In genomic region chr1:178011101-178011828, GRCh38 we compare ENCODE assay signal across 1 cellular context.
TF ChIP-seq lines count a peak whose summit lies in the region.

No MANE protein-coding gene starts in this region.

TF ChIP-seq in HCT116, 20 proteins besides CTCF, POLR2A, EP300 and RAD21:
- peak; percentile 88 for TF ChIP-seq JUND (IDR thresholded peaks at IDR 0.05)
- TF ChIP-seq SIN3A (IDR thresholded peaks at IDR 0.05; ENCODE audit: low read depth), result no peak
- TF ChIP-seq FOSL1 (IDR thresholded peaks at IDR 0.05; ENCODE audit: low read depth), result peak; percentile 97
- no peak for TF ChIP-seq EZH2phosphoT487 (IDR thresholded peaks at IDR 0.05; ENCODE audit: borderline replicate concordance)
- no peak for TF ChIP-seq EZH2 (IDR thresholded peaks at IDR 0.05)
- TF ChIP-seq ZFX (IDR thresholded peaks at IDR 0.05), result no peak
- TF ChIP-seq MAX (IDR thresholded peaks at IDR 0.05), result no peak
- TF ChIP-seq SP1 (IDR thresholded peaks at IDR 0.05; ENCODE audit: low read depth), result peak; percentile 47; the same call in 1 of the 2 replicates
- no peak for TF ChIP-seq ZNF274 (IDR thresholded peaks at IDR 0.05; ENCODE audit: low read depth, low read length)
- TF ChIP-seq CEBPB (IDR thresholded peaks at IDR 0.05; ENCODE audit: low read depth), result no peak
- peak; percentile 47; the same call in 1 of the 2 replicates for TF ChIP-seq SRF (IDR thresholded peaks at IDR 0.05; ENCODE audit: low read depth)
- no peak for TF ChIP-seq TCF7L2 (IDR thresholded peaks at IDR 0.05; ENCODE audit: borderline replicate concordance, extremely low read depth, insufficient read depth, insufficient read length)
- no peak for TF ChIP-seq YY1 (IDR thresholded peaks at IDR 0.05; ENCODE audit: extremely low read depth, insufficient replicate concordance, low read depth, low read length)
- no peak for TF ChIP-seq ZBTB33 (IDR thresholded peaks at IDR 0.05; ENCODE audit: extremely low read depth, insufficient replicate concordance, low read length)
- no peak for TF ChIP-seq ELF1 (IDR thresholded peaks at IDR 0.05; ENCODE audit: borderline replicate concordance, low read depth)
- TF ChIP-seq POLR2AphosphoS5 (IDR thresholded peaks at IDR 0.05; ENCODE audit: low read depth, low read length), result no peak
- TF ChIP-seq EGR1 (IDR thresholded peaks at IDR 0.05; ENCODE audit: low read depth), result no peak
- no peak for TF ChIP-seq REST (IDR thresholded peaks at IDR 0.05; ENCODE audit: low read depth)
- no peak for TF ChIP-seq CBX3 (IDR thresholded peaks at IDR 0.05; ENCODE audit: low read depth)
- no peak for TF ChIP-seq ATF3 (IDR thresholded peaks at IDR 0.05)
